Comparison of ENCODE assay signal across 8 cellular contexts in the genomic region with DNA sequence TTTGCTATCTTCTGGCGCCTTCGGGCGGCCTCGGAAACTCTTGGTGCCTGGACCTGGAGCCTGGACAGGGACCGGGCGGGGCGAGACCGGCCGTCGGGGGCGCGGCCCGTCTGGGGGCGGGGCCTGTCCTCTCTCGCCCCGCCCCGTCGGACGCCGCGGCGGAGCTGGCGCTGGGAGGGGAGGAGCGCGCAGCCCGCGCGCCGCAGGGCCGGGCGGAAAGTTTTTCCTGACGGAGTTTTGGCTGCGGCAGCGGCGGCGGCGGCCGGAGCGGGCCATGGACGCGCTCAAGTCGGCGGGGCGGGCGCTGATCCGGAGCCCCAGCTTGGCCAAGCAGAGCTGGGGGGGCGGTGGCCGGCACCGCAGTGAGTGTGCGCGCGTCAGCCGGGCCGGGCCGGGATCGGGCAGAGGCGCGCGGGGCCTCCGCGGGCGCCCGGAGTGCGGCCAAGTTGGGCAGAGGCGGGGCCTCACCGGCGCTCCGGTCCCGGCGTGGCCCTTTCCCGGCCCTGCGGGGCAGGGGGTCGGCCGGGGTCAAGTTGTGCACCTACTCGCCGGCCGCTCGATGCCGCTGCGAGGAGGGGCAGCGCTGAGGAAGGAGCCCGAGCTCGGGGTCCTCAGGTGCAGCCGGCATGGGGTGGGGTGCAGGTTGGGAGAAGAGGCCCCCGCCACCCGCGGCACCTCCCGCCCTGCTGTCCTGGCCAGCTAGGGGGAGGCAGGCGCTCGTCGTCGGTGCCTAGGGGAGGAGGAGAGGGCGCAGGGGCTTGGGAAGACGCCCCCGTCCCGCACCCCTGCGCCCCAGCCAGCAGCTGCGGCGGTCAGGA. TPM values are rescaled to one million over a fixed set of nuclear protein-coding genes. Genes with fewer than 3 reads are reported as not detected.
DNase-seq lines count a peak whose midpoint lies in the region; ATAC-seq and TF ChIP-seq lines count a peak whose summit lies in the region.

A gene with protein sequence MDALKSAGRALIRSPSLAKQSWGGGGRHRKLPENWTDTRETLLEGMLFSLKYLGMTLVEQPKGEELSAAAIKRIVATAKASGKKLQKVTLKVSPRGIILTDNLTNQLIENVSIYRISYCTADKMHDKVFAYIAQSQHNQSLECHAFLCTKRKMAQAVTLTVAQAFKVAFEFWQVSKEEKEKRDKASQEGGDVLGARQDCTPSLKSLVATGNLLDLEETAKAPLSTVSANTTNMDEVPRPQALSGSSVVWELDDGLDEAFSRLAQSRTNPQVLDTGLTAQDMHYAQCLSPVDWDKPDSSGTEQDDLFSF (plus strand): TSS at position 182 of the 818 bp plus-strand sequence. CDS start 93 bp downstream, at position 275.

- in situ Hi-C loops in transverse colon (cut with MboI; ENCODE audit: low pct_ligation_motif_present in 1 of 4, low pct_unique_long_range_greater_than_20kb in 1 of 4, low sequenced_read_pairs in 3 of 4), result no loop called here

- H3K36me3 ChIP-seq in SU-DHL-6 (ENCODE audit: low read length) (no peaks in the 10 kb centered on the region), ovary (no peaks in the 10 kb centered on the region), transverse colon (no peaks in the 10 kb centered on the region)

- H3K4me3 ChIP-seq in SU-DHL-6 (ENCODE audit: insufficient read depth, low read length, poor library complexity, severe bottlenecking), result peak within 1 kb of the TSS; percentile 46
- H3K4me3 ChIP-seq in ovary, result peak within 1 kb of the TSS; percentile 69
- H3K4me3 ChIP-seq in transverse colon, result peak within 1 kb of the TSS; percentile 53 to 90 (median 69)

- TF ChIP-seq POLR2A in ovary (IDR thresholded peaks at IDR 0.05) (peak; percentile 80), transverse colon (IDR thresholded peaks at IDR 0.05) (peak; percentile 69)

- no peaks in the 10 kb centered on the region for H3K79me2 ChIP-seq in SU-DHL-6 (ENCODE audit: insufficient read depth, low read length)

- H3K4me1 ChIP-seq in ovary (ENCODE audit: insufficient read depth) (peaks cover 8% of the 10 kb centered on the region), transverse colon (peaks cover 16 to 43% (median 28%) of the 10 kb centered on the region in 4 donors)

- peak; percentile 89 for DNase-seq in cardiac septum (ENCODE audit: low spot score)
- DNase-seq in ovary, result peak; percentile 76 to 88 (median 81)
- DNase-seq in transverse colon, result peak; percentile 83

- no peaks in the 10 kb centered on the region for H4K20me1 ChIP-seq in SU-DHL-6 (ENCODE audit: low read depth, low read length)

- TF ChIP-seq CTCF in C4-2B (conservative IDR thresholded peaks at IDR 0.05), result no peak; the same call in 1 of the 2 replicates
- no peak for TF ChIP-seq CTCF in SU-DHL-6 (IDR thresholded peaks at IDR 0.05; ENCODE audit: insufficient read depth, low read length, poor library complexity, severe bottlenecking)
- no peak for TF ChIP-seq CTCF in ovary (IDR thresholded peaks at IDR 0.05)
- TF ChIP-seq CTCF in transverse colon (IDR thresholded peaks at IDR 0.05), result no peak

- no peak within 1 kb of the TSS for H2AFZ ChIP-seq in SU-DHL-6 (ENCODE audit: low read depth, low read length, severe bottlenecking)

- H3K4me2 ChIP-seq in SU-DHL-6 (ENCODE audit: low read depth, low read length, poor library complexity, severe bottlenecking), result peak within 1 kb of the TSS; percentile 45

- 0% methylated on average over 55 to 99 of the region's 99 CpGs for WGBS in adipose tissue, 3 donors
- 1 to 2% (median 1%) methylated on average over 24 to 98 of the region's 99 CpGs for WGBS in ovary, 3 donors
- 1% methylated on average over 49 of the region's 99 CpGs; no CpG with 5 or more reads in 1 of the 2 donors for whole genome bisulfite sequencing in transverse colon (ENCODE audit: low coverage in 1 of 2), 2 donors

- H3K9ac ChIP-seq in SU-DHL-6 (ENCODE audit: low read length), result peak within 1 kb of the TSS; percentile 29; the same call in 1 of the 2 replicates

- TF ChIP-seq EP300 in ovary (IDR thresholded peaks at IDR 0.05) (no peak), transverse colon (IDR thresholded peaks at IDR 0.05; ENCODE audit: low read depth) (no peak)

- H3K9me2 ChIP-seq in SU-DHL-6 (replicated peaks; ENCODE audit: insufficient read depth, low read length), result no peaks in the 10 kb centered on the region

- peak within 1 kb of the TSS; percentile 82 for H3K27ac ChIP-seq in C4-2B
- no peak within 1 kb of the TSS for H3K27ac ChIP-seq in SU-DHL-6 (ENCODE audit: low read depth, low read length)
- H3K27ac ChIP-seq in adipose tissue (ENCODE audit: low read depth, low read length), result no peak within 1 kb of the TSS
- peak within 1 kb of the TSS; percentile 23 to 81 for H3K27ac ChIP-seq in ovary
- peak within 1 kb of the TSS; percentile 87 to 96 (median 90) for H3K27ac ChIP-seq in transverse colon

- H3K27me3 ChIP-seq in SU-DHL-6 (ENCODE audit: low read length), result no peaks in the 10 kb centered on the region
- no peaks in the 10 kb centered on the region for H3K27me3 ChIP-seq in ovary
- no peaks in the 10 kb centered on the region for H3K27me3 ChIP-seq in transverse colon

- intact Hi-C loops in cardiac septum (cut with DNase I), result loop anchor here (5.0 kb wide), 3 partner anchors 74 to 254 kb away; partner anchors contain the start of gene MAN1C1
- intact Hi-C loops in ovary (cut with DNase I), result loop anchor here in 1 of 4 donors (10.0 kb wide), 1 partner anchor 299 kb away; the partner anchor contains the start of gene RSRP1
- intact Hi-C loops in transverse colon (cut with DNase I; ENCODE audit: low total_unique reads), result no loop called here

- ATAC-seq in GM19328 (IDR thresholded peaks at IDR 0.05; ENCODE audit: unreplicated experiment), result peak; percentile 80
- peak; percentile 73 for ATAC-seq in HG03571 (IDR thresholded peaks at IDR 0.05; ENCODE audit: unreplicated experiment)

- H3K9me3 ChIP-seq in SU-DHL-6 (ENCODE audit: insufficient read depth, low read length), result no peaks in the 10 kb centered on the region
- no peaks in the 10 kb centered on the region for H3K9me3 ChIP-seq in ovary
- H3K9me3 ChIP-seq in transverse colon, result no peaks in the 10 kb centered on the region

- H3F3A ChIP-seq in SU-DHL-6 (ENCODE audit: insufficient read depth), result no peaks in the 10 kb centered on the region

RNA-seq across cellular contexts. Expression of the gene that starts here (rescaled TPM):
- polyA plus RNA-seq in adipose tissue (10 to 100 TPM; 11.3 to 22.8 (median 12.7) TPM), ovary (10 to 100 TPM in 1 of 2 donors, 1 to 10 TPM in 1; 9.1 to 12.2 TPM)
- total RNA-seq in cardiac septum (14.4 TPM), ovary (10 to 100 TPM in 6 of 7 donors, 1 to 10 TPM in 1; 9.3 to 17.4 (median 13.7) TPM), transverse colon (10 to 100 TPM; 24.9 to 75.6 (median 37.8) TPM)

Comparison
In these comparisons a context has a peak if more than half of its experiments do, and no peak if none do; other contexts are left out.
1. H3K27ac ChIP-seq: peak in C4-2B (single experiment), ovary (2 of 2) and transverse colon (4 of 4); none in SU-DHL-6 (single experiment) and adipose tissue (single experiment).
2. Peak in every context shown above with its lines, with median percentiles within 50 percentile points of each other: H3K4me3 ChIP-seq and DNase-seq.